16 cellular contexts compared by ENCODE assay signal in the genomic region with DNA sequence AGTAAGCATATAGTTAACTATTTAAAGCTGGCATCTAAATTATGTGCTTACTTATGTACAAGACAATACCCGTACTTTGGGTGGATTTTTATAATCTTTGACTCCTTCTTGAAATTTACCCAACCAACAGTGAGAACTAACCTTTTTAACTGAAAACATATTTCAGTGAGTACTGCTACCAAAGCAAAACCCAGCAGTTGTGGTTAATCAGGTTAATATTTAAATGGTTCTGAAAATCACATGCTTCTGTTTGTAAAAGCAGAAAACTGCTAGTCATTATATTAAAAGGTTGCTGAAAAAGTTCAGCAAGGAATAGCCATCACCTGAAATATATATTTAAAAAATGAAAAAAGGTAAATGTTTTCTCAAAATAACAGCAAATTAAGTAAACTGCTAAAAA. TPM values are rescaled to one million over a fixed set of nuclear protein-coding genes. Genes with fewer than 3 reads are reported as not detected.
DNase-seq lines count a peak whose midpoint lies in the region; ATAC-seq, FAIRE-seq and TF ChIP-seq lines count a peak whose summit lies in the region.
"Had no signal": no experiment of that assay in that cellular context is flagged by ENCODE, and none has a peak within 500 bp of the region (broad histone marks: within the 10 kb centered on the region; RNA-seq: fewer than 3 reads in every experiment).

No MANE protein-coding gene starts in this region.

- POLR2A ChIA-PET in HepG2 (lab: Yijun Ruan, JAX): no interaction called here

- H2AFZ ChIP-seq in HepG2 (ENCODE audit: low read length): no peak overlapping the region

- peaks cover 0 to 52% (median 10%) of the 10 kb centered on the region in 4 donors for H3K36me3 ChIP-seq in right lobe of liver
- H3K36me3 ChIP-seq in HepG2 (replicated peaks in 1 of 2; ENCODE audit: control insufficient read depth in 1 of 2, insufficient read depth in 2 of 2, low read length in 2 of 2): peaks cover 11 to 70% of the 10 kb centered on the region in 2 experiments
- H3K36me3 ChIP-seq in breast epithelium: no peaks in the 10 kb centered on the region

- H3K4me3 ChIP-seq in right lobe of liver (no peak overlapping the region), HepG2 (replicated peaks in 1 of 3; ENCODE audit: insufficient read depth in 1 of 3, low read depth in 2 of 3, low read length in 3 of 3) (no peak overlapping the region), breast epithelium (no peak overlapping the region)

- no TSS peak for BruUV-seq in HepG2 (replicated peaks; lab: Mats Ljungman, UMichigan)

- in situ Hi-C loops in HepG2 (cut with HindIII; ENCODE audit: extremely low pct_ligation_motif_present, low pct_unique_long_range_greater_than_20kb): no loop called here

- H3K9me3 ChIP-seq in right lobe of liver: no peaks in the 10 kb centered on the region
- no peaks in the 10 kb centered on the region for H3K9me3 ChIP-seq in HepG2 (ENCODE audit: low read length)
- no peaks in the 10 kb centered on the region for H3K9me3 ChIP-seq in breast epithelium

- no peak for FAIRE-seq in HepG2 (lab: Jason Lieb, UNC)
- FAIRE-seq in frontal cortex (lab: Jason Lieb, UNC): peak; percentile 23
- FAIRE-seq: bronchial epithelial cell had no signal

- TF ChIP-seq EP300 in HepG2 (IDR thresholded peaks at IDR 0.05; ENCODE audit: low read depth in 2 of 2, low read length in 2 of 2) (no peak), HepG2 (CRISPR knock-in tag; IDR thresholded peaks at IDR 0.05; ENCODE audit: borderline replicate concordance) (no peak)

- no peak for DNase-seq in right lobe of liver
- DNase-seq in HepG2 (ENCODE audit: low spot score): no peak
- DNase-seq in frontal cortex (ENCODE audit: low spot score in 2 of 2): no peak
- no peak for DNase-seq in breast epithelium (ENCODE audit: low spot score in 2 of 2)
- DNase-seq in NCI-H2196 treated with DMSO at 0.1 percent for 48 hours (lab: John Stamatoyannopoulos, UW; ENCODE audit: unreplicated experiment): no peak
- no peak for DNase-seq in activated effector memory CD4-positive, alpha-beta T cell treated with Interleukin-2 at 50 U/mL for 16 hours
- DNase-seq in NCI-H2029 (lab: John Stamatoyannopoulos, UW): no peak
- DNase-seq: activated naive CD4-positive, alpha-beta T cell treated with anti-CD3 and anti-CD28 coated beads, Interleukin-2, amount 10 ng/mL, durations not matched to agents 7 days and 5 days; effector CD4-positive, alpha-beta T cell; naive thymus-derived CD4-positive, alpha-beta T cell; NCI-H2029 treated with DMSO at 0.1 percent for 48 hours; stimulated activated CD8-positive, alpha-beta memory T cell treated with anti-CD3 and anti-CD28 coated beads, Interleukin-4, amount 100 ng/mL, for 48 hours; T-cell had no signal

- TF ChIP-seq RAD21 in HepG2 (CRISPR knock-in tag; IDR thresholded peaks at IDR 0.05): no peak

- H3K27ac ChIP-seq in right lobe of liver: no peak overlapping the region
- no peak overlapping the region for H3K27ac ChIP-seq in HepG2 (ENCODE audit: extremely low read length, insufficient read depth, low read length)
- H3K27ac ChIP-seq in breast epithelium: no peak overlapping the region

- TF ChIP-seq CTCF in right lobe of liver (IDR thresholded peaks at IDR 0.05) (no peak), HepG2 (CRISPR knock-in tag; IDR thresholded peaks at IDR 0.05) (no peak), breast epithelium (IDR thresholded peaks at IDR 0.05) (no peak)

- CTCF ChIA-PET in HepG2 (lab: Yijun Ruan, JAX; ENCODE audit: low intra/inter-chr PET ratio, low total read pairs): no interaction called here

- peaks cover 52% of the 10 kb centered on the region for H4K20me1 ChIP-seq in HepG2 (ENCODE audit: insufficient read depth, low read length)

- H3K9ac ChIP-seq in HepG2 (ENCODE audit: insufficient read depth, low read depth, low read length): no peak overlapping the region

- H3K27me3 ChIP-seq in right lobe of liver: no peaks in the 10 kb centered on the region
- H3K27me3 ChIP-seq in HepG2 (ENCODE audit: control insufficient read depth in 1 of 2, insufficient read depth in 2 of 2, low read length in 2 of 2): no peaks in the 10 kb centered on the region
- no peaks in the 10 kb centered on the region for H3K27me3 ChIP-seq in breast epithelium

- intact Hi-C loops in right lobe of liver (cut with DNase I): no loop called here
- intact Hi-C loops in HepG2 (cut with micrococcal nuclease; ENCODE audit: unreplicated experiment): no loop called here
- intact Hi-C loops in breast epithelium (cut with DNase I; ENCODE audit: low total_unique reads): no loop called here

- peaks cover 0 to 35% (median 1%) of the 10 kb centered on the region in 4 donors for H3K4me1 ChIP-seq in right lobe of liver
- peaks cover 21% of the 10 kb centered on the region for H3K4me1 ChIP-seq in HepG2 (ENCODE audit: insufficient read depth, low read length)
- no peaks in the 10 kb centered on the region for H3K4me1 ChIP-seq in breast epithelium

- TF ChIP-seq POLR2A in right lobe of liver (IDR thresholded peaks at IDR 0.05) (no peak), HepG2 (IDR thresholded peaks at IDR 0.05; ENCODE audit: insufficient read depth in 1 of 2, low read depth in 2 of 2, low read length in 2 of 2) (no peak), breast epithelium (IDR thresholded peaks at IDR 0.05) (no peak)

- ATAC-seq in right lobe of liver: peak in 3 of 4 donors; percentile 23 to 38 (median 30)
- ATAC-seq in HepG2: no peak
- peak; percentile 57 for ATAC-seq in HG02759 (IDR thresholded peaks at IDR 0.05; ENCODE audit: unreplicated experiment)
- ATAC-seq: naive thymus-derived CD4-positive, alpha-beta T cell; T-cell; WTC11 had no signal

- no peak overlapping the region for H3K4me2 ChIP-seq in HepG2 (ENCODE audit: low read depth, low read length)

- peaks cover 88% of the 10 kb centered on the region for H3K79me2 ChIP-seq in HepG2 (ENCODE audit: insufficient read depth, low read length)

- WGBS in right lobe of liver (ENCODE audit: insufficient coverage, low coverage, low lambda C conversion rate, missing lambda C conversion rate): 71% methylated on average over 1 of the region's 1 CpG
- WGBS in HepG2 (ENCODE audit: low lambda C conversion rate): 85% methylated on average over 1 of the region's 1 CpG

TF ChIP-seq in HepG2, 621 proteins besides CTCF, POLR2A, EP300 and RAD21 (continues in another document):
- no peak for TF ChIP-seq MATR3 (CRISPR knock-in tag; IDR thresholded peaks at IDR 0.05)

RNA-seq across cellular contexts. Expression of a gene that starts 20.0 kb away (rescaled TPM):
- 100 to 1,000 TPM; 127 to 304 (median 190) TPM for total RNA-seq in right lobe of liver
- 224 and 265 TPM in 2 replicates for total RNA-seq in HepG2 (2016; rRNA removed; fragmentation: Illumina TruSeq; extraction: Trizol)
- 200 and 234 TPM in 2 replicates for total RNA-seq in HepG2 (2016; cell fraction: cytosol; rRNA removed; fragmentation: Illumina TruSeq; extraction: Trizol; ENCODE audit: low read depth)
- total RNA-seq in HepG2 (2016; cell fraction: insoluble cytoplasmic fraction; rRNA removed; fragmentation: Illumina TruSeq; extraction: Trizol): 227 and 267 TPM in 2 replicates
- 313 and 352 TPM in 2 replicates for total RNA-seq in HepG2 (2016; cell fraction: membrane; rRNA removed; fragmentation: Illumina TruSeq; extraction: Trizol)
- total RNA-seq in HepG2 (2016; cell fraction: nucleus; rRNA removed; fragmentation: Illumina TruSeq; extraction: Trizol): 161 and 168 TPM in 2 replicates
- polyA plus RNA-seq in HepG2 (2011; rRNA removed): 217 and 293 TPM in 2 replicates
- 183 and 224 TPM in 2 replicates for polyA plus RNA-seq in HepG2 (2011; cell fraction: cytosol; rRNA removed)
- 279 and 296 TPM in 2 replicates for polyA plus RNA-seq in HepG2 (2011; cell fraction: nucleus; rRNA removed)
- 192 and 199 TPM in 2 replicates for polyA plus RNA-seq in HepG2 (2012)
- polyA plus RNA-seq in HepG2 (2016; cell fraction: cytosol; fragmentation: Illumina TruSeq; extraction: Trizol; ENCODE audit: low read depth): 303 and 369 TPM in 2 replicates
- polyA plus RNA-seq in HepG2 (2016; cell fraction: insoluble cytoplasmic fraction; fragmentation: Illumina TruSeq; extraction: Trizol; ENCODE audit: low read depth): 331 and 333 TPM in 2 replicates
- 340 and 387 TPM in 2 replicates for polyA plus RNA-seq in HepG2 (2016; cell fraction: membrane; fragmentation: Illumina TruSeq; extraction: Trizol; ENCODE audit: low read depth)
- 220 and 222 TPM in 2 replicates for polyA plus RNA-seq in HepG2 (2016; cell fraction: nucleus; fragmentation: Illumina TruSeq; extraction: Trizol; ENCODE audit: insufficient read depth, low read depth)
- polyA minus RNA-seq in HepG2 (2011; rRNA and poly(A)+ RNA removed; ENCODE audit: low replicate concordance): 111 and 172 TPM in 2 replicates
- 129 and 148 TPM in 2 replicates for polyA minus RNA-seq in HepG2 (2011; cell fraction: cytosol; rRNA and poly(A)+ RNA removed)
- polyA minus RNA-seq in HepG2 (2011; cell fraction: nucleus; rRNA and poly(A)+ RNA removed): 307 and 340 TPM in 2 replicates
- total RNA-seq in frontal cortex: 329 TPM
- 100 to 1,000 TPM; 374 to 405 (median 392) TPM for total RNA-seq in breast epithelium

RNA-seq across cellular contexts. Expression of a gene that starts 46.6 kb away (rescaled TPM):
- 10 to 100 TPM; 11.3 to 18.2 (median 13.9) TPM for total RNA-seq in right lobe of liver
- total RNA-seq in HepG2 (2016; rRNA removed; fragmentation: Illumina TruSeq; extraction: Trizol): 17.1 and 33.3 TPM in 2 replicates
- total RNA-seq in HepG2 (2016; cell fraction: cytosol; rRNA removed; fragmentation: Illumina TruSeq; extraction: Trizol; ENCODE audit: low read depth): 13.0 and 17.3 TPM in 2 replicates
- total RNA-seq in HepG2 (2016; cell fraction: insoluble cytoplasmic fraction; rRNA removed; fragmentation: Illumina TruSeq; extraction: Trizol): 15.2 and 34.6 TPM in 2 replicates
- 11.0 and 13.6 TPM in 2 replicates for total RNA-seq in HepG2 (2016; cell fraction: membrane; rRNA removed; fragmentation: Illumina TruSeq; extraction: Trizol)
- 32.1 and 36.1 TPM in 2 replicates for total RNA-seq in HepG2 (2016; cell fraction: nucleus; rRNA removed; fragmentation: Illumina TruSeq; extraction: Trizol)
- polyA plus RNA-seq in HepG2 (2011; rRNA removed): 11.7 and 11.9 TPM in 2 replicates
- polyA plus RNA-seq in HepG2 (2011; cell fraction: cytosol; rRNA removed): 7.6 and 12.6 TPM in 2 replicates
- polyA plus RNA-seq in HepG2 (2011; cell fraction: nucleus; rRNA removed): 17.6 and 20.6 TPM in 2 replicates
- polyA plus RNA-seq in HepG2 (2012): 30.1 and 31.4 TPM in 2 replicates
- 1.2 and 1.4 TPM in 2 replicates for polyA plus RNA-seq in HepG2 (2016; cell fraction: cytosol; fragmentation: Illumina TruSeq; extraction: Trizol; ENCODE audit: low read depth)
- 8.8 and 10.0 TPM in 2 replicates for polyA plus RNA-seq in HepG2 (2016; cell fraction: insoluble cytoplasmic fraction; fragmentation: Illumina TruSeq; extraction: Trizol; ENCODE audit: low read depth)
- polyA plus RNA-seq in HepG2 (2016; cell fraction: membrane; fragmentation: Illumina TruSeq; extraction: Trizol; ENCODE audit: low read depth): 3.3 and 3.9 TPM in 2 replicates
- 28.0 and 30.1 TPM in 2 replicates for polyA plus RNA-seq in HepG2 (2016; cell fraction: nucleus; fragmentation: Illumina TruSeq; extraction: Trizol; ENCODE audit: insufficient read depth, low read depth)
- 10.8 and 29.4 TPM in 2 replicates for polyA minus RNA-seq in HepG2 (2011; rRNA and poly(A)+ RNA removed; ENCODE audit: low replicate concordance)
- 14.9 and 17.1 TPM in 2 replicates for polyA minus RNA-seq in HepG2 (2011; cell fraction: cytosol; rRNA and poly(A)+ RNA removed)
- polyA minus RNA-seq in HepG2 (2011; cell fraction: nucleus; rRNA and poly(A)+ RNA removed): 39.5 and 40.0 TPM in 2 replicates
- 35.5 TPM for total RNA-seq in frontal cortex
- 10 to 100 TPM; 47.8 to 56.2 (median 49.8) TPM for total RNA-seq in breast epithelium
